In the genomic region with DNA sequence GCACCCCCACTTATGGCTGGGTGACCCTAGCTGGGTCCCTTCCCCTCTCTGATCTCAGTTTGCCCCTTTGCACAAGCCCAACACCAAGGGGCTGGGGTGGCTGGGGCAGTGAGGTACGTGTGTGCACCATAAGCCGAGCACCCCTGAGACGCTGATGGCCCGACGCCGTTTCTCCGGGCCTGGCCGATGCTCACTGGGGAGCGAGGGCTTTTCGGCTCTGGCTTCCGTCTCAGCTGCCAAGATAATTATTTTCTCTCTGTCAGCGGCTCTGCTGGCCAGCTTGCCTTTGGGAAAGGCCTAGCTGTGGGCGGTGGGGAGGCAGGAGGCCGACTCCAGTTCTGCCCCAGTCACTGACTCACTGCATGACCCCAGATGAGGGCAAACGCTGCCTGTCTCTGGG, we compare ENCODE assay signal across 10 cellular contexts.
A peak's percentile ranks its signal among the peaks of the same experiment; 100 is the strongest.
DNase-seq lines count a peak whose midpoint lies in the region; TF ChIP-seq lines count a peak whose summit lies in the region.
"Had no signal": no experiment of that assay in that cellular context is flagged by ENCODE, and none has a peak within 500 bp of the region (broad histone marks: within the 10 kb centered on the region; RNA-seq: fewer than 3 reads in every experiment).

No MANE protein-coding gene starts in this region.

- TF ChIP-seq CTCF in fibroblast of mammary gland (conservative IDR thresholded peaks at IDR 0.05; ENCODE audit: control insufficient read depth, insufficient read depth, low read depth, low read length), result no peak
- TF ChIP-seq CTCF in uterus (IDR thresholded peaks at IDR 0.05), result peak in 1 of 4 experiments; percentile 22
- TF ChIP-seq CTCF in Calu3 (IDR thresholded peaks at IDR 0.05; ENCODE audit: unreplicated experiment), result no peak

- peaks cover 18% of the 10 kb centered on the region for H3K36me3 Mint-ChIP-seq in Calu3 (ENCODE audit: insufficient read depth, unreplicated experiment)

- CTCF ChIA-PET in Calu3 (lab: Charles Lee), result no interaction called here

- no peaks in the 10 kb centered on the region for H3K9me3 Mint-ChIP-seq in Calu3 (ENCODE audit: low read depth, unreplicated experiment)
- H3K9me3 Mint-ChIP-seq: T-helper 1 cell treated with Interleukin-12 subunit alpha and Interleukin-12 subunit beta and Interleukin-4 antibody, amounts not matched to agents 30 μg/mL and 1 μg/mL, for 36 hours had no signal

- H3K27ac ChIP-seq in SJCRH30 (peak overlapping the region; percentile 87; the same call in 1 of the 2 replicates), muscle layer of duodenum (ENCODE audit: low read length) (peak overlapping the region; percentile 72), uterus (peak overlapping the region; percentile 93 to 94)
- H3K27ac ChIP-seq: neutrophil had no signal

- H3K27me3 ChIP-seq in SJCRH30, result no peaks in the 10 kb centered on the region
- no peaks in the 10 kb centered on the region for H3K27me3 ChIP-seq in muscle layer of duodenum (ENCODE audit: low read depth, low read length)
- no peaks in the 10 kb centered on the region for H3K27me3 ChIP-seq in uterus
- H3K27me3 ChIP-seq: neutrophil had no signal

- H3K4me3 Mint-ChIP-seq in Calu3 (ENCODE audit: low read depth, unreplicated experiment), result no peak overlapping the region
- H3K4me3 Mint-ChIP-seq: T-helper 1 cell treated with Interleukin-12 subunit alpha and Interleukin-12 subunit beta and Interleukin-4 antibody, amounts not matched to agents 30 μg/mL and 1 μg/mL, for 36 hours had no signal

- H3K4me1 Mint-ChIP-seq in Calu3 (ENCODE audit: low read depth, unreplicated experiment), result peaks cover 57% of the 10 kb centered on the region

- no peaks in the 10 kb centered on the region for H3K9me3 ChIP-seq in SJCRH30 (replicated peaks)
- H3K9me3 ChIP-seq in muscle layer of duodenum (ENCODE audit: control insufficient read depth in 1 of 2, low read length in 2 of 2), result no peaks in the 10 kb centered on the region
- H3K9me3 ChIP-seq in uterus, result no peaks in the 10 kb centered on the region
- H3K9me3 ChIP-seq: neutrophil had no signal

- intact Hi-C loops in uterus (cut with DNase I; ENCODE audit: low total_unique reads), result loop anchor here (5.0 kb wide), 1 partner anchor 92 kb away; a partner anchor contains a TSS
- intact Hi-C loops in Calu3 (cut with micrococcal nuclease; ENCODE audit: unreplicated experiment), result no loop called here

- no peak overlapping the region for H3K27ac Mint-ChIP-seq in Calu3 (ENCODE audit: unreplicated experiment)
- H3K27ac Mint-ChIP-seq: T-helper 1 cell treated with Interleukin-12 subunit alpha and Interleukin-12 subunit beta and Interleukin-4 antibody, amounts not matched to agents 30 μg/mL and 1 μg/mL, for 36 hours had no signal

- DNase-seq in SJCRH30 (no peak), fibroblast of mammary gland (ENCODE audit: low read depth) (peak; percentile 78), uterus (peak; percentile 76 to 79), Calu3 (no peak), SHP77 (lab: John Stamatoyannopoulos, UW) (no peak), NCI-H1105 (lab: John Stamatoyannopoulos, UW) (no peak)
- DNase-seq: NCI-H2107 had no signal

- peaks cover 2% of the 10 kb centered on the region; the same call in 1 of the 2 replicates for H3K36me3 ChIP-seq in SJCRH30
- H3K36me3 ChIP-seq in muscle layer of duodenum (ENCODE audit: control insufficient read depth in 1 of 2, insufficient read depth in 2 of 2, low read length in 2 of 2), result peaks cover 6 to 7% of the 10 kb centered on the region in 2 donors
- H3K36me3 ChIP-seq in uterus, result no peaks in the 10 kb centered on the region
- H3K36me3 ChIP-seq: neutrophil had no signal

- H3K4me3 ChIP-seq in SJCRH30, result no peak overlapping the region
- H3K4me3 ChIP-seq in fibroblast of mammary gland (ENCODE audit: control insufficient read depth, low read depth, low read length), result no peak overlapping the region
- no peak overlapping the region for H3K4me3 ChIP-seq in muscle layer of duodenum (ENCODE audit: low read depth in 1 of 2, low read length in 2 of 2)
- no peak overlapping the region for H3K4me3 ChIP-seq in uterus

- peaks cover 61% of the 10 kb centered on the region for H3K4me1 ChIP-seq in SJCRH30
- H3K4me1 ChIP-seq in muscle layer of duodenum (ENCODE audit: control insufficient read depth in 1 of 2, insufficient read depth in 2 of 2, low read length in 2 of 2), result peaks cover 38 to 70% of the 10 kb centered on the region in 2 donors
- H3K4me1 ChIP-seq in uterus, result peaks cover 31 to 62% of the 10 kb centered on the region in 2 donors

- H3K27me3 Mint-ChIP-seq in Calu3 (ENCODE audit: unreplicated experiment), result no peaks in the 10 kb centered on the region

- no TSS peak for BruUV-seq in Calu3 (replicated peaks; lab: Mats Ljungman, UMichigan)

- TF ChIP-seq POLR2A in uterus (IDR thresholded peaks at IDR 0.05), result no peak

Comparison
In these comparisons a context has a peak if more than half of its experiments do, and no peak if none do; other contexts are left out.
1. DNase-seq: peak in fibroblast of mammary gland (single experiment) and uterus (2 of 2); none in SJCRH30 (0 of 2), Calu3 (single experiment), SHP77 (0 of 2) and NCI-H1105 (single experiment).
2. Peak in every context shown above with its lines, with median percentiles within 50 percentile points of each other: H3K27ac ChIP-seq.